Comparison of ENCODE assay signal across 18 cellular contexts in the genomic region with DNA sequence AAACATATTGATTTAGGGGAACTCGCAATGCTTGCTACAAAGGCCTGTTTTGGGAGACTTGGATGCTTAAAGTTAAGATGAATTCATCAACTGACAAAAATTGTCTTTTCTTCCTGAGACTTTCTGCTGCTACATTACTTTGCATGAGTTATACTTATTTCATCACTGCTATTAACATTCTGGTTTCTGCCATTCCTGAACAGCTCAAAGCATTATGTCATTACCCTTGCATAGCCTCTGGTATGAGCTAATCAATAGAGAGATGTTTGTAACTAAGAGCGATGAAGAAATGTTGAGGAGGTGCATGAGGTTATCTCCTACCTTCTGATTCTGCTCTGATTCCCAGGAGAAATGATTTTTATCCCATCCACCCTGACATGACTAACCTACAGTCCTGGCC.
DNase-seq lines count a peak whose midpoint lies in the region; ATAC-seq and TF ChIP-seq lines count a peak whose summit lies in the region.
"Had no signal": no experiment of that assay in that cellular context is flagged by ENCODE, and none has a peak within 500 bp of the region (broad histone marks: within the 10 kb centered on the region; RNA-seq: fewer than 3 reads in every experiment).

No MANE protein-coding gene starts in this region.

- TF ChIP-seq CTCF in brain microvascular endothelial cell (IDR thresholded peaks at IDR 0.05; ENCODE audit: low read depth, low read length, missing control alignments): no peak

- 80% methylated on average over 1 of the region's 2 CpGs for WGBS in mesenchymal stem cell

- H3K27me3 ChIP-seq in brain microvascular endothelial cell (replicated peaks) (no peaks in the 10 kb centered on the region), mesenchymal stem cell (ENCODE audit: control insufficient read depth in 1 of 2, insufficient read depth in 1 of 2, low read length in 2 of 2) (no peaks in the 10 kb centered on the region)

- H3K79me1 ChIP-seq in mesenchymal stem cell (replicated peaks; ENCODE audit: low read length, poor library complexity, severe bottlenecking): no peaks in the 10 kb centered on the region

- H3K4ac ChIP-seq in mesenchymal stem cell (ENCODE audit: low read depth in 1 of 2, low read length in 2 of 2): no peak overlapping the region

- no peak overlapping the region for H4K8ac ChIP-seq in mesenchymal stem cell (ENCODE audit: low read length)

- H2AK5ac ChIP-seq in mesenchymal stem cell (ENCODE audit: low read length, severe bottlenecking): no peak overlapping the region

- H2BK12ac ChIP-seq in mesenchymal stem cell (ENCODE audit: low read length in 2 of 2): no peak overlapping the region

- H4K91ac ChIP-seq in mesenchymal stem cell (ENCODE audit: low read length): no peak overlapping the region

- H3K18ac ChIP-seq in mesenchymal stem cell (ENCODE audit: low read depth in 1 of 2, low read length in 2 of 2): no peak overlapping the region

- in situ Hi-C loops in brain microvascular endothelial cell (cut with HindIII; ENCODE audit: low pct_ligation_motif_present, low sequenced_read_pairs): no loop called here

- H2BK5ac ChIP-seq in mesenchymal stem cell (ENCODE audit: low read depth, low read length, poor library complexity, severe bottlenecking): no peak overlapping the region

- no peak overlapping the region for H3K14ac ChIP-seq in mesenchymal stem cell (ENCODE audit: low read length in 2 of 2)

- peak; percentile 0 for DNase-seq in EH (ENCODE audit: low read depth)
- DNase-seq in brain microvascular endothelial cell: peak; percentile 35
- no peak for DNase-seq in mesenchymal stem cell
- peak; percentile 45 for DNase-seq in skeletal muscle cell (ENCODE audit: low read depth)
- no peak for DNase-seq in activated CD4-positive, alpha-beta T cell treated with anti-CD3 and anti-CD28 coated beads for 48 hours
- no peak for DNase-seq in NCI-H2029 treated with DMSO at 0.1 percent for 48 hours (lab: John Stamatoyannopoulos, UW)
- DNase-seq: Caco-2; CD4-positive, CD25-positive, alpha-beta regulatory T cell; DMS153; H9; Karpas-422; MM.1S; NCI-H1092 treated with DMSO at 0.1 percent for 48 hours; NCI-H226; NCI-H524 treated with DMSO at 0.1 percent for 48 hours had no signal

- H2BK15ac ChIP-seq in mesenchymal stem cell (ENCODE audit: low read depth, poor library complexity, severe bottlenecking): no peak overlapping the region

- H3K4me3 ChIP-seq in brain microvascular endothelial cell (ENCODE audit: low read depth, low read length) (no peak overlapping the region), mesenchymal stem cell (ENCODE audit: insufficient read depth in 1 of 2, low read depth in 1 of 2, low read length in 2 of 2) (peak overlapping the region in 1 of 2 experiments; percentile 36), skeletal muscle cell (ENCODE audit: low read depth, low read length) (no peak overlapping the region)

- H3K9ac ChIP-seq in mesenchymal stem cell (ENCODE audit: low read length): peak overlapping the region; percentile 60

- H3K27ac ChIP-seq in brain microvascular endothelial cell: peak overlapping the region; percentile 70
- H3K27ac ChIP-seq in mesenchymal stem cell (ENCODE audit: low read length, poor library complexity, severe bottlenecking): no peak overlapping the region

- H3K4me2 ChIP-seq in mesenchymal stem cell (ENCODE audit: low read length, poor library complexity, severe bottlenecking): no peak overlapping the region

- no peak overlapping the region for H2BK120ac ChIP-seq in mesenchymal stem cell (ENCODE audit: low read depth, low read length)

- H3K23ac ChIP-seq in mesenchymal stem cell (ENCODE audit: low read length in 2 of 2): no peak overlapping the region

- H2AFZ ChIP-seq in mesenchymal stem cell (ENCODE audit: low read depth, low read length): no peak overlapping the region

- H3K4me1 ChIP-seq in mesenchymal stem cell (ENCODE audit: control insufficient read depth, insufficient read depth, low read depth, low read length): no peaks in the 10 kb centered on the region
- H3K4me1 ChIP-seq: Caco-2 had no signal

- peaks cover 5% of the 10 kb centered on the region for H3K9me3 ChIP-seq in mesenchymal stem cell (ENCODE audit: control insufficient read depth, low read length)
- H3K9me3 ChIP-seq: Caco-2 had no signal

- H3K36me3 ChIP-seq in brain microvascular endothelial cell (replicated peaks) (no peaks in the 10 kb centered on the region), mesenchymal stem cell (ENCODE audit: control insufficient read depth in 1 of 2, insufficient read depth in 2 of 2, low read depth in 1 of 2, low read length in 2 of 2) (no peaks in the 10 kb centered on the region)

- no peak for ATAC-seq in HG03135 (IDR thresholded peaks at IDR 0.05; ENCODE audit: unreplicated experiment)
- no peak for ATAC-seq in HG03469 (IDR thresholded peaks at IDR 0.05; ENCODE audit: unreplicated experiment)
- ATAC-seq: Panc1 had no signal

Comparison
In these comparisons a context has a peak if more than half of its experiments do, and no peak if none do; other contexts are left out.
1. DNase-seq: peak in EH (single experiment), brain microvascular endothelial cell (single experiment) and skeletal muscle cell (single experiment); none in mesenchymal stem cell (single experiment), activated CD4-positive, alpha-beta T cell treated with anti-CD3 and anti-CD28 coated beads for 48 hours (single experiment) and NCI-H2029 treated with DMSO at 0.1 percent for 48 hours (single experiment).